Comparison of ENCODE assay signal across 11 cellular contexts in genomic region chr6:90445533-90446108, GRCh38.
"Had no signal": no experiment of that assay in that cellular context is flagged by ENCODE, and none has a peak within 500 bp of the region (broad histone marks: within the 10 kb centered on the region; RNA-seq: fewer than 3 reads in every experiment).

No MANE protein-coding gene starts in this region.

- DNase-seq: activated effector memory CD4-positive, alpha-beta T cell treated with anti-CD3 and anti-CD28 coated beads, Interleukin-2, amount 50 U/mL, for 16 hours; hypothalamus; kidney glomerular epithelial cell; mesendoderm; RPMI8226; sigmoid colon; SW 1271; T-helper 9 cell had no signal

- H3K27me3 ChIP-seq: breast epithelium, sigmoid colon, suprapubic skin had no signal

- H3K9me3 Mint-ChIP-seq: type B pancreatic cell had no signal

- H3K36me3 ChIP-seq: breast epithelium, sigmoid colon, suprapubic skin had no signal

- H3K4me3 ChIP-seq: breast epithelium, sigmoid colon, suprapubic skin had no signal

- H3K9me3 ChIP-seq: breast epithelium, sigmoid colon, suprapubic skin had no signal

- H3K27ac Mint-ChIP-seq: type B pancreatic cell had no signal

- H3K36me3 Mint-ChIP-seq: type B pancreatic cell had no signal

- H3K4me3 Mint-ChIP-seq: type B pancreatic cell had no signal
